ENCODE assay signal across 8 cellular contexts in genomic region chr16:67537270-67537635, GRCh38. TPM values are rescaled to one million over a fixed set of nuclear protein-coding genes. Genes with fewer than 3 reads are reported as not detected.
DNase-seq lines count a peak whose midpoint lies in the region; ATAC-seq and TF ChIP-seq lines count a peak whose summit lies in the region.

No MANE protein-coding gene starts in this region.

- intact Hi-C loops in tibial artery (cut with DNase I; ENCODE audit: low total_unique reads), result no loop called here

- DNase-seq in DND-41, result peak; percentile 58
- DNase-seq in activated CD8-positive, alpha-beta memory T cell treated with anti-CD3 and anti-CD28 coated beads for 24 hours, result peak; percentile 78
- DNase-seq in epidermal melanocyte (ENCODE audit: insufficient read length, low spot score), result peak; percentile 60
- peak; percentile 68 to 83 for DNase-seq in tibial artery
- DNase-seq in NCI-H2171 (lab: John Stamatoyannopoulos, UW), result no peak

- ATAC-seq in DND-41 (ENCODE audit: insufficient read depth, low read depth) (peak; percentile 61), HG03354 (IDR thresholded peaks at IDR 0.05; ENCODE audit: poor library complexity, severe bottlenecking, unreplicated experiment) (peak; percentile 33), HG03342 (IDR thresholded peaks at IDR 0.05; ENCODE audit: unreplicated experiment) (no peak)

- H3K4me1 ChIP-seq in DND-41 (ENCODE audit: insufficient read depth, low read length), result peaks cover 38% of the 10 kb centered on the region
- peaks cover 51% of the 10 kb centered on the region for H3K4me1 ChIP-seq in mononuclear cell (ENCODE audit: insufficient read depth, low read length)
- peaks cover 0 to 54% (median 42%) of the 10 kb centered on the region in 4 donors for H3K4me1 ChIP-seq in tibial artery

- peak overlapping the region; percentile 82 for H2AFZ ChIP-seq in DND-41 (ENCODE audit: low read depth, low read length)

- H3K27ac ChIP-seq in DND-41 (ENCODE audit: low read length), result peak overlapping the region; percentile 73
- H3K27ac ChIP-seq in tibial artery, result peak overlapping the region; percentile 70 to 76

- TF ChIP-seq CTCF in DND-41 (IDR thresholded peaks at IDR 0.05; ENCODE audit: borderline replicate concordance, extremely low read depth, low read length, poor library complexity, severe bottlenecking), result no peak
- no peak for TF ChIP-seq CTCF in tibial artery (IDR thresholded peaks at IDR 0.05)

- H3K4me2 ChIP-seq in DND-41 (ENCODE audit: insufficient read depth, low read length), result peak overlapping the region; percentile 95

- H3K9ac ChIP-seq in DND-41 (ENCODE audit: low read depth, low read length), result peak overlapping the region; percentile 90

- peak overlapping the region; percentile 68 to 84; a peak in 3 of 4 replicates for H3K4me3 ChIP-seq in DND-41 (ENCODE audit: low read depth in 1 of 2, low read length in 2 of 2)
- H3K4me3 ChIP-seq in mononuclear cell (ENCODE audit: low read length), result peak overlapping the region; percentile 52
- H3K4me3 ChIP-seq in tibial artery, result peak overlapping the region; percentile 56 to 89

- H3K36me3 ChIP-seq in DND-41 (ENCODE audit: insufficient read depth, low read length) (peaks cover 35% of the 10 kb centered on the region), tibial artery (peaks cover 20 to 36% (median 30%) of the 10 kb centered on the region in 3 donors)

- H3K9me3 ChIP-seq in DND-41 (ENCODE audit: insufficient read depth, low read length, severe bottlenecking), result no peaks in the 10 kb centered on the region
- H3K9me3 ChIP-seq in mononuclear cell (ENCODE audit: low read depth, low read length), result no peaks in the 10 kb centered on the region
- no peaks in the 10 kb centered on the region for H3K9me3 ChIP-seq in tibial artery

- H4K20me1 ChIP-seq in DND-41 (ENCODE audit: insufficient read depth, low read length), result peaks cover 38% of the 10 kb centered on the region

- peaks cover 28% of the 10 kb centered on the region for H3K79me2 ChIP-seq in DND-41 (ENCODE audit: insufficient read depth, low read length)

- H3K27me3 ChIP-seq in DND-41 (ENCODE audit: insufficient read depth, low read length, poor library complexity) (no peaks in the 10 kb centered on the region), mononuclear cell (ENCODE audit: insufficient read depth, low read length) (no peaks in the 10 kb centered on the region), tibial artery (no peaks in the 10 kb centered on the region)

RNA-seq across cellular contexts. Expression of gene RIPOR1, which starts 8.6 kb away (rescaled TPM):
- total RNA-seq in mononuclear cell, result 42.6 TPM

RNA-seq across cellular contexts. Expression of gene CTCF, which starts 25.1 kb away (rescaled TPM):
- 43.2 TPM for total RNA-seq in mononuclear cell

RNA-seq across cellular contexts. Expression of gene AGRP, which starts 53.9 kb away (rescaled TPM):
- not detected for total RNA-seq in mononuclear cell

RNA-seq across cellular contexts. Expression of gene ATP6V0D1, which starts 56.3 kb away (rescaled TPM):
- 113 TPM for total RNA-seq in mononuclear cell
